In genomic region chr17:7850970-7851437, GRCh38 we compare ENCODE assay signal across 12 cellular contexts. TPM values are rescaled to one million over a fixed set of nuclear protein-coding genes. Genes with fewer than 3 reads are reported as not detected.
DNase-seq lines count a peak whose midpoint lies in the region; ATAC-seq, FAIRE-seq and TF ChIP-seq lines count a peak whose summit lies in the region.
"Had no signal": no experiment of that assay in that cellular context is flagged by ENCODE, and none has a peak within 500 bp of the region (broad histone marks: within the 10 kb centered on the region; RNA-seq: fewer than 3 reads in every experiment).

No MANE protein-coding gene starts in this region.

- H3K4me3 ChIP-seq in BLaER1 treated with 17β-estradiol and CSF1 and Interleukin-3, amounts not matched to agents 10 nM and 100 nM = peak overlapping the region in 7 of 10 experiments; percentile 28 to 61 (median 46); a peak in 6 of 20 replicates
- H3K4me3 ChIP-seq in HepG2 (replicated peaks in 1 of 3; ENCODE audit: insufficient read depth in 1 of 3, low read depth in 2 of 3, low read length in 3 of 3) = no peak overlapping the region
- H3K4me3 ChIP-seq: body of pancreas, hepatocyte had no signal

- H3K4me1 ChIP-seq in BLaER1 treated with 17β-estradiol and CSF1 and Interleukin-3, amounts not matched to agents 10 nM and 100 nM = peaks cover 27 to 37% (median 30%) of the 10 kb centered on the region in 10 experiments
- peaks cover 6% of the 10 kb centered on the region for H3K4me1 ChIP-seq in HepG2 (ENCODE audit: insufficient read depth, low read length)

- H3K27me3 Mint-ChIP-seq in activated CD8-positive, alpha-beta memory T cell treated with anti-CD3 and anti-CD28 coated beads, Interleukin-2, amount 10 ng/mL, durations not matched to agents 7 days and 5 days = no peaks in the 10 kb centered on the region

- no peaks in the 10 kb centered on the region for H3K79me2 ChIP-seq in HepG2 (ENCODE audit: insufficient read depth, low read length)

- DNase-seq in activated CD8-positive, alpha-beta memory T cell treated with anti-CD3 and anti-CD28 coated beads, Interleukin-2, amount 10 ng/mL, durations not matched to agents 7 days and 5 days = no peak
- DNase-seq in HepG2 (ENCODE audit: low spot score) (no peak), posterior vena cava (ENCODE audit: low spot score) (no peak), inferior parietal cortex (ENCODE audit: extremely low spot score) (no peak), urothelium cell line (ENCODE audit: low spot score) (no peak), NCI-H345 treated with DMSO at 0.1 percent for 48 hours (lab: John Stamatoyannopoulos, UW; ENCODE audit: unreplicated experiment) (no peak)
- DNase-seq: DMS 273 treated with DMSO at 0.1 percent for 48 hours, NCI-H187 treated with DMSO at 0.1 percent for 48 hours had no signal

- WGBS in HepG2 (ENCODE audit: low lambda C conversion rate) = 100% methylated on average over 13 of the region's 13 CpGs

- intact Hi-C loops in HepG2 (cut with micrococcal nuclease; ENCODE audit: unreplicated experiment) = loop anchor here (1.0 kb wide), 1 partner anchor 29 kb away; no protein-coding TSS in a partner anchor
- intact Hi-C loops in posterior vena cava (cut with DNase I) = loop anchor here (2.0 to 10.0 kb wide), 2 partner anchors 60 to 106 kb away; no protein-coding TSS in a partner anchor

- peaks cover 2% of the 10 kb centered on the region for H3K36me3 Mint-ChIP-seq in activated CD8-positive, alpha-beta memory T cell treated with anti-CD3 and anti-CD28 coated beads, Interleukin-2, amount 10 ng/mL, durations not matched to agents 7 days and 5 days

- no peaks in the 10 kb centered on the region for H3K9me3 Mint-ChIP-seq in activated CD8-positive, alpha-beta memory T cell treated with anti-CD3 and anti-CD28 coated beads, Interleukin-2, amount 10 ng/mL, durations not matched to agents 7 days and 5 days (ENCODE audit: low read depth)

- no peak overlapping the region for H3K27ac ChIP-seq in BLaER1 treated with 17β-estradiol and CSF1 and Interleukin-3, amounts not matched to agents 10 nM and 100 nM
- H3K27ac ChIP-seq in HepG2 (ENCODE audit: extremely low read length, insufficient read depth, low read length) = no peak overlapping the region
- H3K27ac ChIP-seq: hepatocyte had no signal

- H4K20me1 ChIP-seq in BLaER1 treated with 17β-estradiol and CSF1 and Interleukin-3, amounts not matched to agents 10 nM and 100 nM = peaks cover 55 to 86% (median 64%) of the 10 kb centered on the region in 11 experiments
- peaks cover 7% of the 10 kb centered on the region for H4K20me1 ChIP-seq in HepG2 (ENCODE audit: insufficient read depth, low read length)

- POLR2A ChIA-PET in HepG2 (lab: Yijun Ruan, JAX) = interaction anchor here (1.3 to 2.2 kb wide), 3 partner anchors 8 to 15 kb away, joined by 3 to 5 read pairs (median 5); no protein-coding TSS in a partner anchor

- peak overlapping the region in 7 of 11 experiments; percentile 3 to 57 (median 15); a peak in 4 of 22 replicates for H3K9ac ChIP-seq in BLaER1 treated with 17β-estradiol and CSF1 and Interleukin-3, amounts not matched to agents 10 nM and 100 nM
- no peak overlapping the region for H3K9ac ChIP-seq in HepG2 (ENCODE audit: insufficient read depth, low read depth, low read length)

- TF ChIP-seq POLR2A in HepG2 (IDR thresholded peaks at IDR 0.05; ENCODE audit: insufficient read depth in 1 of 2, low read depth in 2 of 2, low read length in 2 of 2) = no peak

- H3K4me1 Mint-ChIP-seq in activated CD8-positive, alpha-beta memory T cell treated with anti-CD3 and anti-CD28 coated beads, Interleukin-2, amount 10 ng/mL, durations not matched to agents 7 days and 5 days = peaks cover 48% of the 10 kb centered on the region

- no peak overlapping the region for H2AFZ ChIP-seq in HepG2 (ENCODE audit: low read length)
- H2AFZ ChIP-seq: hepatocyte had no signal

- CTCF ChIA-PET in activated CD8-positive, alpha-beta memory T cell treated with anti-CD3 and anti-CD28 coated beads, Interleukin-2, amount 10 ng/mL, durations not matched to agents 7 days and 5 days (lab: Charles Lee) = interaction anchor here (0.6 to 2.9 kb wide), 12 partner anchors 12 to 209 kb away, joined by 3 to 30 read pairs (median 4); partner anchors contain the start of genes KDM6B and TP53
- CTCF ChIA-PET in HepG2 (lab: Yijun Ruan, JAX; ENCODE audit: low intra/inter-chr PET ratio, low total read pairs) = interaction anchor here (0.9 to 2.7 kb wide), 5 partner anchors 16 to 47 kb away, joined by 4 to 28 read pairs (median 5); no protein-coding TSS in a partner anchor

- H3K4me2 ChIP-seq in BLaER1 treated with 17β-estradiol and CSF1 and Interleukin-3, amounts not matched to agents 10 nM and 100 nM = peak overlapping the region; percentile 54 to 85 (median 68)
- H3K4me2 ChIP-seq in HepG2 (ENCODE audit: low read depth, low read length) = no peak overlapping the region
- H3K4me2 ChIP-seq: hepatocyte had no signal

- TF ChIP-seq RAD21 in HepG2 (CRISPR knock-in tag; IDR thresholded peaks at IDR 0.05) = no peak

- ATAC-seq in GM21528 (IDR thresholded peaks at IDR 0.05; ENCODE audit: low FRiP score, unreplicated experiment) (peak; percentile 4), HepG2 (no peak; the same call in 2 of the 3 replicates)
- ATAC-seq in activated CD8-positive, alpha-beta memory T cell treated with anti-CD3 and anti-CD28 coated beads, Interleukin-2, amount 10 ng/mL, durations not matched to agents 7 days and 5 days = no peak

- TF ChIP-seq CTCF in HepG2 (CRISPR knock-in tag; IDR thresholded peaks at IDR 0.05) = no peak

- H3K4me3 Mint-ChIP-seq in activated CD8-positive, alpha-beta memory T cell treated with anti-CD3 and anti-CD28 coated beads, Interleukin-2, amount 10 ng/mL, durations not matched to agents 7 days and 5 days = peak overlapping the region; percentile 89

- peaks cover 71 to 92% (median 83%) of the 10 kb centered on the region in 11 experiments for H3K36me3 ChIP-seq in BLaER1 treated with 17β-estradiol and CSF1 and Interleukin-3, amounts not matched to agents 10 nM and 100 nM
- peaks cover 36 to 50% of the 10 kb centered on the region in 2 experiments for H3K36me3 ChIP-seq in HepG2 (replicated peaks in 1 of 2; ENCODE audit: control insufficient read depth in 1 of 2, insufficient read depth in 2 of 2, low read length in 2 of 2)

- H3K9me3 ChIP-seq in BLaER1 treated with 17β-estradiol and CSF1 and Interleukin-3, amounts not matched to agents 10 nM and 100 nM (replicated peaks in 1 of 11) = no peaks in the 10 kb centered on the region
- H3K9me3 ChIP-seq in HepG2 (ENCODE audit: low read length) = no peaks in the 10 kb centered on the region
- H3K9me3 ChIP-seq: body of pancreas had no signal

- in situ Hi-C loops in HepG2 (cut with HindIII; ENCODE audit: extremely low pct_ligation_motif_present, low pct_unique_long_range_greater_than_20kb) = no loop called here

- peak overlapping the region; percentile 58 for H3K27ac Mint-ChIP-seq in activated CD8-positive, alpha-beta memory T cell treated with anti-CD3 and anti-CD28 coated beads, Interleukin-2, amount 10 ng/mL, durations not matched to agents 7 days and 5 days

- no peak for TF ChIP-seq EP300 in HepG2 (IDR thresholded peaks at IDR 0.05; ENCODE audit: low read depth in 2 of 2, low read length in 2 of 2)
- no peak for TF ChIP-seq EP300 in HepG2 (CRISPR knock-in tag; IDR thresholded peaks at IDR 0.05; ENCODE audit: borderline replicate concordance)

- H3K27me3 ChIP-seq in BLaER1 treated with 17β-estradiol and CSF1 and Interleukin-3, amounts not matched to agents 10 nM and 100 nM = no peaks in the 10 kb centered on the region
- H3K27me3 ChIP-seq in HepG2 (ENCODE audit: control insufficient read depth in 1 of 2, insufficient read depth in 2 of 2, low read length in 2 of 2) = no peaks in the 10 kb centered on the region
- H3K27me3 ChIP-seq: body of pancreas, hepatocyte had no signal

- no TSS peak for BruUV-seq in HepG2 (replicated peaks; lab: Mats Ljungman, UMichigan)

- no peak for FAIRE-seq in HepG2 (lab: Jason Lieb, UNC)
- FAIRE-seq in urothelium cell line (lab: Jason Lieb, UNC) = no peak

RNA-seq across cellular contexts. Expression of gene TMEM88, which starts 3.9 kb away (rescaled TPM):
- total RNA-seq in activated CD8-positive, alpha-beta memory T cell treated with anti-CD3 and anti-CD28 coated beads, Interleukin-2, amount 10 ng/mL, durations not matched to agents 7 days and 5 days = 1 to 10 TPM in 1 of 2 experiments, under 1 TPM in 1; 0.84 to 1.2 TPM
- total RNA-seq in HepG2 (2016; rRNA removed; fragmentation: Illumina TruSeq; extraction: Trizol) (0.31 TPM in 1 of 2 replicates, not detected in the other), posterior vena cava (10 to 100 TPM; 17.5 to 26.1 TPM)
- not detected in 2 replicates for total RNA-seq in HepG2 (2016; cell fraction: cytosol; rRNA removed; fragmentation: Illumina TruSeq; extraction: Trizol; ENCODE audit: low read depth)
- 0.19 TPM in 1 of 2 replicates, not detected in the other for total RNA-seq in HepG2 (2016; cell fraction: insoluble cytoplasmic fraction; rRNA removed; fragmentation: Illumina TruSeq; extraction: Trizol)
- not detected in 2 replicates for total RNA-seq in HepG2 (2016; cell fraction: membrane; rRNA removed; fragmentation: Illumina TruSeq; extraction: Trizol)
- total RNA-seq in HepG2 (2016; cell fraction: nucleus; rRNA removed; fragmentation: Illumina TruSeq; extraction: Trizol) = 1.1 TPM in 1 of 2 replicates, not detected in the other
- polyA plus RNA-seq in HepG2 (2011; rRNA removed) = 0.66 and 0.84 TPM in 2 replicates
- 0.08 and 0.43 TPM in 2 replicates for polyA plus RNA-seq in HepG2 (2011; cell fraction: cytosol; rRNA removed)
- polyA plus RNA-seq in HepG2 (2011; cell fraction: nucleus; rRNA removed) = 7.3 and 9.6 TPM in 2 replicates
- 0.51 and 1.9 TPM in 2 replicates for polyA plus RNA-seq in HepG2 (2012)
- polyA plus RNA-seq in HepG2 (2016; cell fraction: cytosol; fragmentation: Illumina TruSeq; extraction: Trizol; ENCODE audit: low read depth) = 0.26 and 0.33 TPM in 2 replicates
- 0.28 and 0.30 TPM in 2 replicates for polyA plus RNA-seq in HepG2 (2016; cell fraction: insoluble cytoplasmic fraction; fragmentation: Illumina TruSeq; extraction: Trizol; ENCODE audit: low read depth)
- polyA plus RNA-seq in HepG2 (2016; cell fraction: membrane; fragmentation: Illumina TruSeq; extraction: Trizol; ENCODE audit: low read depth) = 0.23 and 0.27 TPM in 2 replicates
- 4.6 and 6.5 TPM in 2 replicates for polyA plus RNA-seq in HepG2 (2016; cell fraction: nucleus; fragmentation: Illumina TruSeq; extraction: Trizol; ENCODE audit: insufficient read depth, low read depth)
- polyA minus RNA-seq in HepG2 (2011; rRNA and poly(A)+ RNA removed; ENCODE audit: low replicate concordance) = 0.36 TPM in 1 of 2 replicates, not detected in the other
- polyA minus RNA-seq in HepG2 (2011; cell fraction: cytosol; rRNA and poly(A)+ RNA removed) = not detected in 2 replicates
- polyA minus RNA-seq in HepG2 (2011; cell fraction: nucleus; rRNA and poly(A)+ RNA removed) = 1.3 and 2.7 TPM in 2 replicates

RNA-seq across cellular contexts. Expression of gene NAA38, which starts 6.4 kb away (rescaled TPM):
- total RNA-seq in activated CD8-positive, alpha-beta memory T cell treated with anti-CD3 and anti-CD28 coated beads, Interleukin-2, amount 10 ng/mL, durations not matched to agents 7 days and 5 days = 10 to 100 TPM; 86.0 to 95.8 TPM
- 91.6 and 105 TPM in 2 replicates for total RNA-seq in HepG2 (2016; rRNA removed; fragmentation: Illumina TruSeq; extraction: Trizol)
- total RNA-seq in HepG2 (2016; cell fraction: cytosol; rRNA removed; fragmentation: Illumina TruSeq; extraction: Trizol; ENCODE audit: low read depth) = 62.3 and 74.3 TPM in 2 replicates
- total RNA-seq in HepG2 (2016; cell fraction: insoluble cytoplasmic fraction; rRNA removed; fragmentation: Illumina TruSeq; extraction: Trizol) = 94.6 and 120 TPM in 2 replicates
- 54.2 and 67.7 TPM in 2 replicates for total RNA-seq in HepG2 (2016; cell fraction: membrane; rRNA removed; fragmentation: Illumina TruSeq; extraction: Trizol)
- total RNA-seq in HepG2 (2016; cell fraction: nucleus; rRNA removed; fragmentation: Illumina TruSeq; extraction: Trizol) = 37.3 and 42.0 TPM in 2 replicates
- 43.9 and 46.9 TPM in 2 replicates for polyA plus RNA-seq in HepG2 (2011; rRNA removed)
- 35.2 and 66.3 TPM in 2 replicates for polyA plus RNA-seq in HepG2 (2011; cell fraction: cytosol; rRNA removed)
- 36.8 and 49.2 TPM in 2 replicates for polyA plus RNA-seq in HepG2 (2011; cell fraction: nucleus; rRNA removed)
- 19.2 and 22.5 TPM in 2 replicates for polyA plus RNA-seq in HepG2 (2012)
- 53.8 and 75.0 TPM in 2 replicates for polyA plus RNA-seq in HepG2 (2016; cell fraction: cytosol; fragmentation: Illumina TruSeq; extraction: Trizol; ENCODE audit: low read depth)
- polyA plus RNA-seq in HepG2 (2016; cell fraction: insoluble cytoplasmic fraction; fragmentation: Illumina TruSeq; extraction: Trizol; ENCODE audit: low read depth) = 69.5 and 79.8 TPM in 2 replicates
- polyA plus RNA-seq in HepG2 (2016; cell fraction: membrane; fragmentation: Illumina TruSeq; extraction: Trizol; ENCODE audit: low read depth) = 39.8 and 49.0 TPM in 2 replicates
- 46.6 and 50.5 TPM in 2 replicates for polyA plus RNA-seq in HepG2 (2016; cell fraction: nucleus; fragmentation: Illumina TruSeq; extraction: Trizol; ENCODE audit: insufficient read depth, low read depth)
- polyA minus RNA-seq in HepG2 (2011; rRNA and poly(A)+ RNA removed; ENCODE audit: low replicate concordance) = 21.5 and 58.0 TPM in 2 replicates
- 35.5 and 51.8 TPM in 2 replicates for polyA minus RNA-seq in HepG2 (2011; cell fraction: cytosol; rRNA and poly(A)+ RNA removed)
- polyA minus RNA-seq in HepG2 (2011; cell fraction: nucleus; rRNA and poly(A)+ RNA removed) = 13.3 and 23.4 TPM in 2 replicates
- total RNA-seq in posterior vena cava = 10 to 100 TPM; 65.2 to 79.7 TPM

RNA-seq across cellular contexts. Expression of gene CYB5D1, which starts 6.8 kb away (rescaled TPM):
- 1 to 10 TPM; 6.4 to 8.2 TPM for total RNA-seq in activated CD8-positive, alpha-beta memory T cell treated with anti-CD3 and anti-CD28 coated beads, Interleukin-2, amount 10 ng/mL, durations not matched to agents 7 days and 5 days
- 17.0 and 21.4 TPM in 2 replicates for total RNA-seq in HepG2 (2016; rRNA removed; fragmentation: Illumina TruSeq; extraction: Trizol)
- total RNA-seq in HepG2 (2016; cell fraction: cytosol; rRNA removed; fragmentation: Illumina TruSeq; extraction: Trizol; ENCODE audit: low read depth) = 1.1 TPM in 2 replicates
- 16.9 and 20.4 TPM in 2 replicates for total RNA-seq in HepG2 (2016; cell fraction: insoluble cytoplasmic fraction; rRNA removed; fragmentation: Illumina TruSeq; extraction: Trizol)
- total RNA-seq in HepG2 (2016; cell fraction: membrane; rRNA removed; fragmentation: Illumina TruSeq; extraction: Trizol) = 9.5 and 12.3 TPM in 2 replicates
- total RNA-seq in HepG2 (2016; cell fraction: nucleus; rRNA removed; fragmentation: Illumina TruSeq; extraction: Trizol) = 9.1 and 10.0 TPM in 2 replicates
- 7.9 and 8.9 TPM in 2 replicates for polyA plus RNA-seq in HepG2 (2011; rRNA removed)
- polyA plus RNA-seq in HepG2 (2011; cell fraction: cytosol; rRNA removed) = 7.7 and 8.1 TPM in 2 replicates
- 7.1 and 7.3 TPM in 2 replicates for polyA plus RNA-seq in HepG2 (2011; cell fraction: nucleus; rRNA removed)
- polyA plus RNA-seq in HepG2 (2012) = 5.1 and 7.4 TPM in 2 replicates
- polyA plus RNA-seq in HepG2 (2016; cell fraction: cytosol; fragmentation: Illumina TruSeq; extraction: Trizol; ENCODE audit: low read depth) = 1.4 and 1.9 TPM in 2 replicates
- 20.6 and 21.0 TPM in 2 replicates for polyA plus RNA-seq in HepG2 (2016; cell fraction: insoluble cytoplasmic fraction; fragmentation: Illumina TruSeq; extraction: Trizol; ENCODE audit: low read depth)
- 6.2 and 7.1 TPM in 2 replicates for polyA plus RNA-seq in HepG2 (2016; cell fraction: membrane; fragmentation: Illumina TruSeq; extraction: Trizol; ENCODE audit: low read depth)
- 14.1 and 14.8 TPM in 2 replicates for polyA plus RNA-seq in HepG2 (2016; cell fraction: nucleus; fragmentation: Illumina TruSeq; extraction: Trizol; ENCODE audit: insufficient read depth, low read depth)
- 9.3 and 30.2 TPM in 2 replicates for polyA minus RNA-seq in HepG2 (2011; rRNA and poly(A)+ RNA removed; ENCODE audit: low replicate concordance)
- polyA minus RNA-seq in HepG2 (2011; cell fraction: cytosol; rRNA and poly(A)+ RNA removed) = 4.3 and 5.6 TPM in 2 replicates
- 4.2 and 6.0 TPM in 2 replicates for polyA minus RNA-seq in HepG2 (2011; cell fraction: nucleus; rRNA and poly(A)+ RNA removed)
- total RNA-seq in posterior vena cava = 1 to 10 TPM; 8.9 TPM

RNA-seq across cellular contexts. Expression of gene KDM6B, which starts 17.0 kb away (rescaled TPM):
- 10 to 100 TPM; 15.5 to 31.9 TPM for total RNA-seq in activated CD8-positive, alpha-beta memory T cell treated with anti-CD3 and anti-CD28 coated beads, Interleukin-2, amount 10 ng/mL, durations not matched to agents 7 days and 5 days
- total RNA-seq in HepG2 (2016; rRNA removed; fragmentation: Illumina TruSeq; extraction: Trizol) (2.1 and 2.2 TPM in 2 replicates), posterior vena cava (10 to 100 TPM; 21.0 to 29.0 TPM)
- 0.30 and 1.9 TPM in 2 replicates for total RNA-seq in HepG2 (2016; cell fraction: cytosol; rRNA removed; fragmentation: Illumina TruSeq; extraction: Trizol; ENCODE audit: low read depth)
- total RNA-seq in HepG2 (2016; cell fraction: insoluble cytoplasmic fraction; rRNA removed; fragmentation: Illumina TruSeq; extraction: Trizol) = 1.3 and 1.6 TPM in 2 replicates
- total RNA-seq in HepG2 (2016; cell fraction: membrane; rRNA removed; fragmentation: Illumina TruSeq; extraction: Trizol) = 1.7 and 3.1 TPM in 2 replicates
- 5.8 and 6.2 TPM in 2 replicates for total RNA-seq in HepG2 (2016; cell fraction: nucleus; rRNA removed; fragmentation: Illumina TruSeq; extraction: Trizol)
- polyA plus RNA-seq in HepG2 (2011; rRNA removed) = 1.3 and 1.9 TPM in 2 replicates
- 0.42 and 0.82 TPM in 2 replicates for polyA plus RNA-seq in HepG2 (2011; cell fraction: cytosol; rRNA removed)
- polyA plus RNA-seq in HepG2 (2011; cell fraction: nucleus; rRNA removed) = 18.1 and 23.2 TPM in 2 replicates
- polyA plus RNA-seq in HepG2 (2012) = 8.4 and 13.6 TPM in 2 replicates
- 0.37 and 0.83 TPM in 2 replicates for polyA plus RNA-seq in HepG2 (2016; cell fraction: cytosol; fragmentation: Illumina TruSeq; extraction: Trizol; ENCODE audit: low read depth)
- polyA plus RNA-seq in HepG2 (2016; cell fraction: insoluble cytoplasmic fraction; fragmentation: Illumina TruSeq; extraction: Trizol; ENCODE audit: low read depth) = 2.4 and 4.0 TPM in 2 replicates
- polyA plus RNA-seq in HepG2 (2016; cell fraction: membrane; fragmentation: Illumina TruSeq; extraction: Trizol; ENCODE audit: low read depth) = 0.80 and 1.7 TPM in 2 replicates
- 21.8 and 22.9 TPM in 2 replicates for polyA plus RNA-seq in HepG2 (2016; cell fraction: nucleus; fragmentation: Illumina TruSeq; extraction: Trizol; ENCODE audit: insufficient read depth, low read depth)
- 3.6 and 8.2 TPM in 2 replicates for polyA minus RNA-seq in HepG2 (2011; rRNA and poly(A)+ RNA removed; ENCODE audit: low replicate concordance)
- polyA minus RNA-seq in HepG2 (2011; cell fraction: cytosol; rRNA and poly(A)+ RNA removed) = 2.2 and 3.8 TPM in 2 replicates
- 18.7 and 21.1 TPM in 2 replicates for polyA minus RNA-seq in HepG2 (2011; cell fraction: nucleus; rRNA and poly(A)+ RNA removed)

RNA-seq across cellular contexts. Expression of gene CHD3, which starts 37.6 kb away (rescaled TPM):
- total RNA-seq in activated CD8-positive, alpha-beta memory T cell treated with anti-CD3 and anti-CD28 coated beads, Interleukin-2, amount 10 ng/mL, durations not matched to agents 7 days and 5 days = 100 to 1,000 TPM; 139 to 147 TPM
- total RNA-seq in HepG2 (2016; rRNA removed; fragmentation: Illumina TruSeq; extraction: Trizol) = 3.3 and 3.7 TPM in 2 replicates
- total RNA-seq in HepG2 (2016; cell fraction: cytosol; rRNA removed; fragmentation: Illumina TruSeq; extraction: Trizol; ENCODE audit: low read depth) = 0.20 and 0.53 TPM in 2 replicates
- 1.6 and 3.6 TPM in 2 replicates for total RNA-seq in HepG2 (2016; cell fraction: insoluble cytoplasmic fraction; rRNA removed; fragmentation: Illumina TruSeq; extraction: Trizol)
- 1.1 and 3.2 TPM in 2 replicates for total RNA-seq in HepG2 (2016; cell fraction: membrane; rRNA removed; fragmentation: Illumina TruSeq; extraction: Trizol)
- total RNA-seq in HepG2 (2016; cell fraction: nucleus; rRNA removed; fragmentation: Illumina TruSeq; extraction: Trizol) = 4.7 and 9.3 TPM in 2 replicates
- polyA plus RNA-seq in HepG2 (2011; rRNA removed) = 2.7 and 3.3 TPM in 2 replicates
- polyA plus RNA-seq in HepG2 (2011; cell fraction: cytosol; rRNA removed) = 1.8 and 1.9 TPM in 2 replicates
- 21.5 and 21.6 TPM in 2 replicates for polyA plus RNA-seq in HepG2 (2011; cell fraction: nucleus; rRNA removed)
- 6.4 and 10.0 TPM in 2 replicates for polyA plus RNA-seq in HepG2 (2012)
- polyA plus RNA-seq in HepG2 (2016; cell fraction: cytosol; fragmentation: Illumina TruSeq; extraction: Trizol; ENCODE audit: low read depth) = 0.57 and 0.75 TPM in 2 replicates
- polyA plus RNA-seq in HepG2 (2016; cell fraction: insoluble cytoplasmic fraction; fragmentation: Illumina TruSeq; extraction: Trizol; ENCODE audit: low read depth) = 1.8 and 5.2 TPM in 2 replicates
- polyA plus RNA-seq in HepG2 (2016; cell fraction: membrane; fragmentation: Illumina TruSeq; extraction: Trizol; ENCODE audit: low read depth) = 1.1 and 1.3 TPM in 2 replicates
- 15.5 and 16.4 TPM in 2 replicates for polyA plus RNA-seq in HepG2 (2016; cell fraction: nucleus; fragmentation: Illumina TruSeq; extraction: Trizol; ENCODE audit: insufficient read depth, low read depth)
- polyA minus RNA-seq in HepG2 (2011; rRNA and poly(A)+ RNA removed; ENCODE audit: low replicate concordance) = 8.0 and 73.1 TPM in 2 replicates
- 3.3 and 3.9 TPM in 2 replicates for polyA minus RNA-seq in HepG2 (2011; cell fraction: cytosol; rRNA and poly(A)+ RNA removed)
- 9.1 and 12.4 TPM in 2 replicates for polyA minus RNA-seq in HepG2 (2011; cell fraction: nucleus; rRNA and poly(A)+ RNA removed)
- total RNA-seq in posterior vena cava = 100 to 1,000 TPM in 1 of 2 donors, 10 to 100 TPM in 1; 67.4 to 105 TPM

Comparison
In these comparisons a context has a peak if more than half of its experiments do, and no peak if none do; other contexts are left out.
1. H3K4me3 ChIP-seq: peak in BLaER1 treated with 17β-estradiol and CSF1 and Interleukin-3, amounts not matched to agents 10 nM and 100 nM (7 of 10); none in HepG2 (0 of 3).
2. RNA of gene TMEM88, which starts 3.9 kb away (total RNA-seq): 17.5 to 26.1 TPM in posterior vena cava; 0.84 to 1.2 TPM in activated CD8-positive, alpha-beta memory T cell treated with anti-CD3 and anti-CD28 coated beads, Interleukin-2, amount 10 ng/mL, durations not matched to agents 7 days and 5 days and 0.19 to 1.1 TPM in HepG2; every median in the first group is over 4 times any median in the second.